In genomic region chr2:129441610-129442009, GRCh38 we compare ENCODE assay signal across 11 cellular contexts.
"Had no signal": no experiment of that assay in that cellular context is flagged by ENCODE, and none has a peak within 500 bp of the region (broad histone marks: within the 10 kb centered on the region; RNA-seq: fewer than 3 reads in every experiment).

No MANE protein-coding gene starts in this region.

- H3K27ac ChIP-seq: GM23248 had no signal

- H3K4me1 ChIP-seq: HAP-1 had no signal

- H3K4me1 Mint-ChIP-seq: GM23338, H9 had no signal

- H3K9me3 ChIP-seq: HAP-1 had no signal

- ATAC-seq: GM23338, HCT116 had no signal

- H3K4me2 ChIP-seq: GM23338 had no signal

- H3K36me3 ChIP-seq: HAP-1 had no signal

- H2AFZ ChIP-seq: GM23248, GM23338 had no signal

- H3K4me3 ChIP-seq: GM23248, GM23338, HAP-1 had no signal

- H3K9me3 Mint-ChIP-seq: GM23338, H9 had no signal

- FAIRE-seq: H1, H54 had no signal

- H3K27ac Mint-ChIP-seq: GM23338, H9, HFFc6 had no signal

- H3K9ac ChIP-seq: GM23248 had no signal

- DNase-seq: GM23248, GOT3, H7, H9, HCEC 1CT, HFFc6 had no signal

- H3K4me3 Mint-ChIP-seq: GM23338, H9, HFFc6 had no signal
